ENCODE assay signal across 16 cellular contexts in genomic region chr3:106811376-106811775, GRCh38.
DNase-seq lines count a peak whose midpoint lies in the region; ATAC-seq and TF ChIP-seq lines count a peak whose summit lies in the region.
"Had no signal": no experiment of that assay in that cellular context is flagged by ENCODE, and none has a peak within 500 bp of the region (broad histone marks: within the 10 kb centered on the region; RNA-seq: fewer than 3 reads in every experiment).

No MANE protein-coding gene starts in this region.

- no peak overlapping the region for H3K9ac ChIP-seq in mammary epithelial cell (ENCODE audit: insufficient read depth, low read length)

- 84% methylated on average over 3 of the region's 3 CpGs for WGBS in mammary epithelial cell (ENCODE audit: low coverage, missing lambda C conversion rate)

- BruUV-seq in A673 (replicated peaks; lab: Mats Ljungman, UMichigan) (no TSS peak), mammary epithelial cell (replicated peaks; lab: Mats Ljungman, UMichigan) (no TSS peak)

- H3K36me3 ChIP-seq in A673 (ENCODE audit: insufficient read depth, low read length, poor library complexity, severe bottlenecking) (no peaks in the 10 kb centered on the region), mammary epithelial cell (ENCODE audit: insufficient read depth, low read length) (no peaks in the 10 kb centered on the region), kidney epithelial cell (ENCODE audit: control insufficient read depth, insufficient read depth, low read length) (no peaks in the 10 kb centered on the region)
- H3K36me3 ChIP-seq: heart right ventricle, left ventricle myocardium inferior had no signal

- CTCF ChIA-PET in A673 (lab: Charles Lee) = no interaction called here
- CTCF ChIA-PET in mammary epithelial cell (lab: Charles Lee; ENCODE audit: low non-redundant PET) = no interaction called here

- ATAC-seq in HG02678 (IDR thresholded peaks at IDR 0.05; ENCODE audit: unreplicated experiment) (no peak), HG02970 (IDR thresholded peaks at IDR 0.05; ENCODE audit: low FRiP score, unreplicated experiment) (no peak)
- ATAC-seq: effector memory CD8-positive, alpha-beta T cell; GM12878 had no signal

- H3K4me3 ChIP-seq in A673 (ENCODE audit: low read depth, low read length, poor library complexity, severe bottlenecking) (no peak overlapping the region), mammary epithelial cell (replicated peaks in 1 of 3; ENCODE audit: insufficient read depth in 1 of 3, low read depth in 2 of 3, low read length in 3 of 3) (no peak overlapping the region), kidney epithelial cell (ENCODE audit: low read depth, low read length) (no peak overlapping the region)
- H3K4me3 ChIP-seq: GM12878, heart right ventricle, left ventricle myocardium inferior, skin epidermis had no signal

- DNase-seq in A673 (ENCODE audit: low spot score) (peak; percentile 44), HPDE6-E6E7 (ENCODE audit: extremely low spot score) (peak; percentile 13), mammary epithelial cell (peak; percentile 32), kidney epithelial cell (ENCODE audit: low read depth) (peak; percentile 25), UCSD-AML1 (lab: John Stamatoyannopoulos, UW; ENCODE audit: unreplicated experiment) (no peak), NCI-H2081 treated with DMSO at 0.1 percent for 48 hours (lab: John Stamatoyannopoulos, UW) (no peak)
- DNase-seq: DMS53; effector memory CD8-positive, alpha-beta T cell; heart right ventricle; left ventricle myocardium inferior; MV-4-11; NK-92 treated with Interleukin-12 subunit alpha and Interleukin-12 subunit beta, amount 100 ng/mL, for 24 hours had no signal

- intact Hi-C loops in A673 (cut with micrococcal nuclease; ENCODE audit: unreplicated experiment) = no loop called here
- intact Hi-C loops in mammary epithelial cell (cut with micrococcal nuclease) = no loop called here

- H3K9me3 ChIP-seq in A673 (ENCODE audit: low read depth, low read length, poor library complexity, severe bottlenecking) (no peaks in the 10 kb centered on the region), mammary epithelial cell (replicated peaks; ENCODE audit: insufficient read depth, low read length) (no peaks in the 10 kb centered on the region)
- H3K9me3 ChIP-seq: heart right ventricle, left ventricle myocardium inferior had no signal

- H3K4me2 ChIP-seq in mammary epithelial cell (ENCODE audit: insufficient read depth, low read depth, low read length) = no peak overlapping the region

- no peaks in the 10 kb centered on the region for H3K79me2 ChIP-seq in mammary epithelial cell (ENCODE audit: insufficient read depth, low read length)

- H3K27me3 ChIP-seq in A673 (replicated peaks; ENCODE audit: insufficient read depth, low read depth, low read length, poor library complexity) (no peaks in the 10 kb centered on the region), mammary epithelial cell (ENCODE audit: insufficient read depth, low read length) (no peaks in the 10 kb centered on the region), kidney epithelial cell (ENCODE audit: control insufficient read depth, insufficient read depth, low read length) (no peaks in the 10 kb centered on the region)
- H3K27me3 ChIP-seq: heart right ventricle had no signal

- H3K27ac ChIP-seq in A673 (ENCODE audit: low read depth, low read length, poor library complexity, severe bottlenecking) = no peak overlapping the region
- H3K27ac ChIP-seq in mammary epithelial cell (ENCODE audit: insufficient read depth, low read depth, low read length) = no peak overlapping the region
- H3K27ac ChIP-seq: skin epidermis had no signal

- TF ChIP-seq CTCF in A673 (conservative IDR thresholded peaks at IDR 0.05; ENCODE audit: low read depth, low read length) (no peak), mammary epithelial cell (conservative IDR thresholded peaks at IDR 0.05 in 1 of 2, IDR thresholded peaks at IDR 0.05 in 1 of 2; ENCODE audit: extremely low read depth in 1 of 2, insufficient read depth in 1 of 2, low read depth in 1 of 2, low read length in 2 of 2) (no peak), kidney epithelial cell (IDR thresholded peaks at IDR 0.05; ENCODE audit: insufficient read depth, low read length, poor library complexity, severe bottlenecking) (no peak)

- dilution Hi-C loops in mammary epithelial cell (cut with HindIII; ENCODE audit: low sequenced_read_pairs) = no loop called here

- in situ Hi-C loops in mammary epithelial cell (cut with MboI; ENCODE audit: low sequenced_read_pairs in 2 of 2) = no loop called here

- no peak overlapping the region for H2AFZ ChIP-seq in mammary epithelial cell (ENCODE audit: low read depth, low read length)

- POLR2A ChIA-PET in A673 (lab: Charles Lee; ENCODE audit: low non-redundant PET) = interaction anchor here (0.5 kb wide), 1 partner anchor 252 kb away, joined by 3 read pairs; no protein-coding TSS in a partner anchor

- H3K4me1 ChIP-seq in A673 (ENCODE audit: insufficient read depth, low read length, poor library complexity, severe bottlenecking) (peaks cover 23% of the 10 kb centered on the region), mammary epithelial cell (ENCODE audit: insufficient read depth, low read length) (no peaks in the 10 kb centered on the region)

- no peaks in the 10 kb centered on the region for H4K20me1 ChIP-seq in mammary epithelial cell (ENCODE audit: insufficient read depth, low read length)

Comparison
In these comparisons a context has a peak if more than half of its experiments do, and no peak if none do; other contexts are left out.
1. DNase-seq: peak in A673 (single experiment), HPDE6-E6E7 (single experiment), mammary epithelial cell (single experiment) and kidney epithelial cell (single experiment); none in UCSD-AML1 (single experiment) and NCI-H2081 treated with DMSO at 0.1 percent for 48 hours (single experiment).